28 cellular contexts compared by ENCODE assay signal in genomic region chr1:36782085-36782484, GRCh38.
"Had no signal": no experiment of that assay in that cellular context is flagged by ENCODE, and none has a peak within 500 bp of the region (broad histone marks: within the 10 kb centered on the region; RNA-seq: fewer than 3 reads in every experiment).

No MANE protein-coding gene starts in this region.

- H3K27me3 ChIP-seq: hepatocyte had no signal

- H3K9me3 ChIP-seq: esophagus squamous epithelium, gastroesophageal sphincter, heart left ventricle, left lung, lower lobe of right lung, mucosa of descending colon had no signal

- H3K4me1 Mint-ChIP-seq: immature natural killer cell, mesothelial cell of epicardium, naive B cell had no signal

- H3K4me1 ChIP-seq: esophagus squamous epithelium, gastroesophageal sphincter, heart left ventricle, left lung, lower lobe of right lung had no signal

- H3K4me3 ChIP-seq: coronary artery, dorsolateral prefrontal cortex, esophagus squamous epithelium, gastroesophageal sphincter, heart left ventricle, hepatocyte, left lung, lower lobe of right lung, mucosa of descending colon had no signal

- DNase-seq: dermis blood vessel endothelial cell; dorsolateral prefrontal cortex; effector CD4-positive, alpha-beta T cell; effector memory CD8-positive, alpha-beta T cell; endodermal cell; erythroblast; esophagus squamous epithelium; foreskin fibroblast; foreskin melanocyte; heart left ventricle; hypothalamus; immature natural killer cell; islet precursor cell; left cardiac atrium; left lung; left ventricle myocardium superior; lower lobe of right lung; mesenchymal stem cell; naive B cell had no signal

- H2AFZ ChIP-seq: hepatocyte had no signal

- H3K4me3 Mint-ChIP-seq: effector memory CD8-positive, alpha-beta T cell; endodermal cell; immature natural killer cell; mesothelial cell of epicardium had no signal

- H3K36me3 ChIP-seq: esophagus squamous epithelium, gastroesophageal sphincter, heart left ventricle, left lung, lower lobe of right lung had no signal

- H3K79me2 ChIP-seq: hepatocyte had no signal

- H3K36me3 Mint-ChIP-seq: immature natural killer cell, mesothelial cell of epicardium, naive B cell had no signal

- H3K9me3 Mint-ChIP-seq: effector memory CD8-positive, alpha-beta T cell; endodermal cell; immature natural killer cell; mesothelial cell of epicardium had no signal

- H3K27ac Mint-ChIP-seq: effector memory CD8-positive, alpha-beta T cell; endodermal cell; immature natural killer cell; mesothelial cell of epicardium; naive B cell had no signal

- ATAC-seq: effector memory CD8-positive, alpha-beta T cell; esophagus mucosa; gastroesophageal sphincter; heart left ventricle; left cardiac atrium; left lung; left ventricle myocardium superior; lower lobe of right lung had no signal

- FAIRE-seq: colon, endometrium had no signal

- H3K4me2 ChIP-seq: hepatocyte had no signal

- H3K27ac ChIP-seq: coronary artery, dorsolateral prefrontal cortex, epithelial cell of prostate, esophagus squamous epithelium, gastroesophageal sphincter, heart left ventricle, hepatocyte, left lung, lower lobe of right lung had no signal
